8 cellular contexts compared by ENCODE assay signal in genomic region chr7:95608344-95609173, GRCh38. TPM values are rescaled to one million over a fixed set of nuclear protein-coding genes. Genes with fewer than 3 reads are reported as not detected.
DNase-seq lines count a peak whose midpoint lies in the region; ATAC-seq and TF ChIP-seq lines count a peak whose summit lies in the region.

No MANE protein-coding gene starts in this region.

- no peaks in the 10 kb centered on the region for H3K9me2 ChIP-seq in OCI-LY7 (ENCODE audit: insufficient read depth, low read length)

- intact Hi-C loops in Caco-2 (cut with micrococcal nuclease; ENCODE audit: unreplicated experiment) = loop anchor here (2.0 to 5.0 kb wide), 3 partner anchors 52 to 81 kb away; no protein-coding TSS in a partner anchor
- intact Hi-C loops in OCI-LY7 (cut with micrococcal nuclease; ENCODE audit: unreplicated experiment) = no loop called here
- intact Hi-C loops in colonic mucosa (cut with DNase I) = no loop called here
- intact Hi-C loops in spleen (cut with DNase I; ENCODE audit: low total_unique reads) = no loop called here
- intact Hi-C loops in activated CD4-positive, alpha-beta T cell treated with anti-CD3 and anti-CD28 coated beads for 36 hours (cut with DNase I, micrococcal nuclease) = no loop called here

- no peaks in the 10 kb centered on the region for H4K20me1 ChIP-seq in OCI-LY7 (ENCODE audit: insufficient read depth, low read length)

- H3K9me3 ChIP-seq in Caco-2 = no peaks in the 10 kb centered on the region
- H3K9me3 ChIP-seq in OCI-LY7 (ENCODE audit: low read length) = no peaks in the 10 kb centered on the region
- no peaks in the 10 kb centered on the region for H3K9me3 ChIP-seq in colonic mucosa
- H3K9me3 ChIP-seq in spleen = peaks cover 0 to 10% (median 4%) of the 10 kb centered on the region in 8 donors

- H3K27ac ChIP-seq in OCI-LY7 (ENCODE audit: low read depth, low read length, poor library complexity, severe bottlenecking) (peak overlapping the region; percentile 24), colonic mucosa (peak overlapping the region; percentile 92), spleen (peak overlapping the region; percentile 79 to 95 (median 88))

- peaks cover 8% of the 10 kb centered on the region for H3K4me1 Mint-ChIP-seq in Caco-2 (ENCODE audit: low read depth, unreplicated experiment)
- H3K4me1 Mint-ChIP-seq in activated CD4-positive, alpha-beta T cell treated with anti-CD3 and anti-CD28 coated beads for 36 hours = peaks cover 2% of the 10 kb centered on the region

- no peaks in the 10 kb centered on the region for H3K27me3 Mint-ChIP-seq in Caco-2 (ENCODE audit: insufficient read depth, unreplicated experiment)
- peaks cover 10% of the 10 kb centered on the region for H3K27me3 Mint-ChIP-seq in activated CD4-positive, alpha-beta T cell treated with anti-CD3 and anti-CD28 coated beads for 36 hours

- no peaks in the 10 kb centered on the region for H3K79me2 ChIP-seq in OCI-LY7 (ENCODE audit: insufficient read depth, low read depth, low read length)

- H3K4me2 ChIP-seq in OCI-LY7 (ENCODE audit: low read length) = peak overlapping the region; percentile 73

- H3K27me3 ChIP-seq in Caco-2 (replicated peaks; ENCODE audit: control insufficient read depth, insufficient read depth, low read length) (no peaks in the 10 kb centered on the region), colonic mucosa (no peaks in the 10 kb centered on the region), spleen (replicated peaks in 1 of 7) (no peaks in the 10 kb centered on the region)

- H3K4me3 ChIP-seq in Caco-2 (ENCODE audit: low read depth, low read length) (no peak overlapping the region), OCI-LY7 (ENCODE audit: low read depth, low read length, poor library complexity, severe bottlenecking) (peak overlapping the region; percentile 3), colonic mucosa (no peak overlapping the region), spleen (peak overlapping the region in 2 of 8 donors; percentile 12 to 54)

- WGBS in spleen, 5 donors = 5 to 13% (median 9%) methylated on average over 11 of the region's 11 CpGs

- BruUV-seq in Caco-2 (replicated peaks; lab: Mats Ljungman, UMichigan) = no TSS peak
- BruUV-seq in OCI-LY7 (replicated peaks; lab: Mats Ljungman, UMichigan) = no TSS peak

- CTCF ChIA-PET in Caco-2 (lab: Charles Lee) (interaction anchor here (0.7 to 1.5 kb wide), 6 partner anchors 8 to 97 kb away, joined by 3 to 11 read pairs (median 5); no protein-coding TSS in a partner anchor), OCI-LY7 (lab: Charles Lee; ENCODE audit: unreplicated experiment) (no interaction called here)
- CTCF ChIA-PET in activated CD4-positive, alpha-beta T cell treated with anti-CD3 and anti-CD28 coated beads for 36 hours (lab: Charles Lee) = interaction anchor here (0.7 kb wide), 3 partner anchors 32 to 288 kb away, joined by 3 to 4 read pairs (median 3); no protein-coding TSS in a partner anchor

- no peaks in the 10 kb centered on the region for H3K36me3 ChIP-seq in Caco-2 (ENCODE audit: control insufficient read depth, insufficient read depth, low read length)
- no peaks in the 10 kb centered on the region for H3K36me3 ChIP-seq in OCI-LY7 (ENCODE audit: insufficient read depth, low read length)
- no peaks in the 10 kb centered on the region for H3K36me3 ChIP-seq in colonic mucosa
- H3K36me3 ChIP-seq in spleen = no peaks in the 10 kb centered on the region

- DNase-seq in Caco-2 (peak; percentile 90 to 95), OCI-LY7 (ENCODE audit: low spot score) (peak; percentile 50), colonic mucosa (peak; percentile 96), kidney tubule cell (ENCODE audit: low spot score) (peak; percentile 96), spleen (peak; percentile 93)
- DNase-seq in activated CD4-positive, alpha-beta T cell treated with anti-CD3 and anti-CD28 coated beads for 36 hours = no peak

- TF ChIP-seq CTCF in Caco-2 (IDR thresholded peaks at IDR 0.05; ENCODE audit: insufficient read depth in 1 of 2, low read depth in 1 of 2, low read length in 1 of 2, severe bottlenecking in 1 of 2, unreplicated experiment in 1 of 2) (no peak), OCI-LY7 (conservative IDR thresholded peaks at IDR 0.05; ENCODE audit: low read length) (no peak), colonic mucosa (IDR thresholded peaks at IDR 0.05) (no peak), spleen (IDR thresholded peaks at IDR 0.05 in 8 of 11, conservative IDR thresholded peaks at IDR 0.05 in 3 of 11) (peak in 1 of 11 experiments; percentile 14)

- H3K4me3 Mint-ChIP-seq in Caco-2 (ENCODE audit: unreplicated experiment) = peak overlapping the region; percentile 54
- no peak overlapping the region for H3K4me3 Mint-ChIP-seq in activated CD4-positive, alpha-beta T cell treated with anti-CD3 and anti-CD28 coated beads for 36 hours

- POLR2A ChIA-PET in Caco-2 (lab: Charles Lee) = interaction anchor here (0.7 kb wide), 1 partner anchor 13 kb away, joined by 7 read pairs; no protein-coding TSS in a partner anchor
- POLR2A ChIA-PET in OCI-LY7 (lab: Charles Lee) = interaction anchor here (1.0 kb wide), 1 partner anchor 113 kb away, joined by 3 read pairs; no protein-coding TSS in a partner anchor
- POLR2A ChIA-PET in activated CD4-positive, alpha-beta T cell treated with anti-CD3 and anti-CD28 coated beads for 36 hours (lab: Charles Lee) = no interaction called here

- H3K9me3 Mint-ChIP-seq in Caco-2 (ENCODE audit: unreplicated experiment) = peaks cover 6% of the 10 kb centered on the region
- H3K9me3 Mint-ChIP-seq in activated CD4-positive, alpha-beta T cell treated with anti-CD3 and anti-CD28 coated beads for 36 hours (ENCODE audit: low read depth) = no peaks in the 10 kb centered on the region

- H2AFZ ChIP-seq in OCI-LY7 (ENCODE audit: low read length) = peak overlapping the region; percentile 59

- ATAC-seq in GM19438 (IDR thresholded peaks at IDR 0.05; ENCODE audit: low read depth, unreplicated experiment) (peak; percentile 94), HG03432 (IDR thresholded peaks at IDR 0.05; ENCODE audit: unreplicated experiment) (peak; percentile 99)
- ATAC-seq in activated CD4-positive, alpha-beta T cell treated with anti-CD3 and anti-CD28 coated beads for 36 hours = no peak

- no peak for TF ChIP-seq POLR2A in spleen (IDR thresholded peaks at IDR 0.05)

- H3K4me1 ChIP-seq in Caco-2 (peaks cover 38% of the 10 kb centered on the region), OCI-LY7 (ENCODE audit: insufficient read depth, low read length, poor library complexity, severe bottlenecking) (peaks cover 12% of the 10 kb centered on the region), colonic mucosa (peaks cover 19% of the 10 kb centered on the region), spleen (peaks cover 16 to 69% (median 62%) of the 10 kb centered on the region in 6 donors)

- no peaks in the 10 kb centered on the region for H3K36me3 Mint-ChIP-seq in Caco-2 (ENCODE audit: insufficient read depth, unreplicated experiment)
- H3K36me3 Mint-ChIP-seq in activated CD4-positive, alpha-beta T cell treated with anti-CD3 and anti-CD28 coated beads for 36 hours (ENCODE audit: low read depth) = no peaks in the 10 kb centered on the region

- H3K27ac Mint-ChIP-seq in Caco-2 (ENCODE audit: unreplicated experiment) = peak overlapping the region; percentile 53
- no peak overlapping the region for H3K27ac Mint-ChIP-seq in activated CD4-positive, alpha-beta T cell treated with anti-CD3 and anti-CD28 coated beads for 36 hours

- H3K9ac ChIP-seq in colonic mucosa (ENCODE audit: low read depth in 2 of 2, low read length in 2 of 2) = peak overlapping the region; percentile 28 to 81

RNA-seq across cellular contexts. Expression of gene PDK4, which starts 12.2 kb away (rescaled TPM):
- total RNA-seq in Caco-2 (2022) = 0.12 and 0.20 TPM in 2 replicates
- total RNA-seq in OCI-LY7 (2014; rRNA removed; shearing (Covaris generic)) = not detected in 2 replicates
- not detected in 2 replicates for total RNA-seq in OCI-LY7 (2022)
- total RNA-seq in colonic mucosa = 10 to 100 TPM; 11.1 to 27.6 TPM
- 1,000 to 10,000 TPM in 1 of 7 donors, 100 to 1,000 TPM in 4, 10 to 100 TPM in 2; 42.1 to 1,055 (median 252) TPM for total RNA-seq in spleen
- 10 to 100 TPM; 21.1 to 48.9 (median 23.8) TPM for polyA plus RNA-seq in spleen
- total RNA-seq in activated CD4-positive, alpha-beta T cell treated with anti-CD3 and anti-CD28 coated beads for 36 hours = not detected

Comparison
In these comparisons a context has a peak if more than half of its experiments do, and no peak if none do; other contexts are left out.
1. H3K27ac ChIP-seq: peak in every context shown above with its lines; median percentile 92 in colonic mucosa; 88 in spleen; 24 in OCI-LY7.
2. RNA of gene PDK4, which starts 12.2 kb away (total RNA-seq): 42.1 to 1,055 TPM in spleen and 11.1 to 27.6 TPM in colonic mucosa; 0.12 to 0.20 TPM in Caco-2, not detected in OCI-LY7 and not detected in activated CD4-positive, alpha-beta T cell treated with anti-CD3 and anti-CD28 coated beads for 36 hours; every median in the first group is over 10 times any median in the second.